Comparison of ENCODE assay signal across 8 cellular contexts in genomic region chr16:70686376-70687171, GRCh38. TPM values are rescaled to one million over a fixed set of nuclear protein-coding genes. Genes with fewer than 3 reads are reported as not detected.
DNase-seq lines count a peak whose midpoint lies in the region; ATAC-seq lines count a peak whose summit lies in the region.

No MANE protein-coding gene starts in this region.

- H3K27ac Mint-ChIP-seq in activated naive CD8-positive, alpha-beta T cell treated with anti-CD3 and anti-CD28 coated beads for 36 hours: peak overlapping the region; percentile 48

- peak overlapping the region; percentile 54 for H3K4me3 Mint-ChIP-seq in activated naive CD8-positive, alpha-beta T cell treated with anti-CD3 and anti-CD28 coated beads for 36 hours

- peak overlapping the region; percentile 56; the same call in 1 of the 2 replicates for H3K4me3 ChIP-seq in iPS-20b (ENCODE audit: low read length)
- peak overlapping the region in 4 of 5 donors; percentile 39 to 78 (median 50) for H3K4me3 ChIP-seq in subcutaneous abdominal adipose tissue (ENCODE audit: low read depth in 1 of 5, low read length in 5 of 5)

- H3K9ac ChIP-seq in iPS-20b (ENCODE audit: low read depth, low read length) (peak overlapping the region; percentile 21; the same call in 1 of the 2 replicates), subcutaneous abdominal adipose tissue (ENCODE audit: low read length in 5 of 5) (peak overlapping the region in 3 of 5 donors; percentile 33 to 73 (median 68))

- H3K4me1 ChIP-seq in iPS-20b (ENCODE audit: insufficient read depth, low read length) (peaks cover 12% of the 10 kb centered on the region; the same call in 1 of the 2 replicates), subcutaneous abdominal adipose tissue (ENCODE audit: control insufficient read depth in 5 of 5, insufficient read depth in 5 of 5, low read length in 5 of 5) (peaks cover 20 to 92% (median 87%) of the 10 kb centered on the region in 5 donors)

- H3K27ac ChIP-seq in iPS-20b (ENCODE audit: low read length) (no peak overlapping the region), subcutaneous abdominal adipose tissue (ENCODE audit: low read depth, low read length) (peak overlapping the region; percentile 75)

- H3K4me1 Mint-ChIP-seq in activated naive CD8-positive, alpha-beta T cell treated with anti-CD3 and anti-CD28 coated beads for 36 hours: peaks cover 9% of the 10 kb centered on the region

- H3K27me3 ChIP-seq in iPS-20b (ENCODE audit: insufficient read depth, low read length): peaks cover 17% of the 10 kb centered on the region; the same call in 1 of the 2 replicates
- H3K27me3 ChIP-seq in subcutaneous abdominal adipose tissue (ENCODE audit: control insufficient read depth in 5 of 5, insufficient read depth in 4 of 5, low read length in 5 of 5): no peaks in the 10 kb centered on the region

- no peaks in the 10 kb centered on the region for H3K9me3 ChIP-seq in iPS-20b (ENCODE audit: insufficient read depth, low read depth, low read length)
- no peaks in the 10 kb centered on the region for H3K9me3 ChIP-seq in subcutaneous abdominal adipose tissue (ENCODE audit: control insufficient read depth in 5 of 5, low read length in 5 of 5)

- H3K36me3 Mint-ChIP-seq in activated naive CD8-positive, alpha-beta T cell treated with anti-CD3 and anti-CD28 coated beads for 36 hours: no peaks in the 10 kb centered on the region

- no peaks in the 10 kb centered on the region for H3K9me3 Mint-ChIP-seq in activated naive CD8-positive, alpha-beta T cell treated with anti-CD3 and anti-CD28 coated beads for 36 hours

- peaks cover 4% of the 10 kb centered on the region for H3K27me3 Mint-ChIP-seq in activated naive CD8-positive, alpha-beta T cell treated with anti-CD3 and anti-CD28 coated beads for 36 hours

- DNase-seq in NCI-H524 (lab: John Stamatoyannopoulos, UW) (peak; percentile 80 to 88), NCI-H524 treated with DMSO at 0.1 percent for 48 hours (lab: John Stamatoyannopoulos, UW) (no peak), occipital lobe (lab: John Stamatoyannopoulos, UW) (no peak), SIG-M5 (lab: John Stamatoyannopoulos, UW) (no peak)
- DNase-seq in activated naive CD8-positive, alpha-beta T cell treated with anti-CD3 and anti-CD28 coated beads for 36 hours: no peak

- H3K36me3 ChIP-seq in iPS-20b (ENCODE audit: insufficient read depth, low read depth, low read length) (no peaks in the 10 kb centered on the region), subcutaneous abdominal adipose tissue (ENCODE audit: control insufficient read depth in 5 of 5, insufficient read depth in 5 of 5, low read length in 5 of 5) (peaks cover 0 to 3% (median 0%) of the 10 kb centered on the region in 5 donors)

- ATAC-seq in GM18511 (IDR thresholded peaks at IDR 0.05; ENCODE audit: unreplicated experiment): no peak

RNA-seq across cellular contexts. Expression of gene MTSS2, which starts 0.7 kb away (rescaled TPM):
- 1 to 10 TPM; 6.9 to 9.2 TPM for total RNA-seq in activated naive CD8-positive, alpha-beta T cell treated with anti-CD3 and anti-CD28 coated beads for 36 hours
- 35.4 TPM for total RNA-seq in occipital lobe

RNA-seq across cellular contexts. Expression of gene IL34, which starts 40.2 kb away (rescaled TPM):
- under 1 TPM in 1 of 2 experiments, not detected in 1; 0.22 TPM for total RNA-seq in activated naive CD8-positive, alpha-beta T cell treated with anti-CD3 and anti-CD28 coated beads for 36 hours
- total RNA-seq in occipital lobe: 1.7 TPM

Comparison
In these comparisons a context has a peak if more than half of its experiments do, and no peak if none do; other contexts are left out.
1. DNase-seq: peak in NCI-H524 (2 of 2); none in NCI-H524 treated with DMSO at 0.1 percent for 48 hours (single experiment), activated naive CD8-positive, alpha-beta T cell treated with anti-CD3 and anti-CD28 coated beads for 36 hours (single experiment), occipital lobe (single experiment) and SIG-M5 (single experiment).